ENCODE assay signal across 1 cellular context in genomic region chr13:79485014-79485441, GRCh38.
TF ChIP-seq lines count a peak whose summit lies in the region.

No MANE protein-coding gene starts in this region.

TF ChIP-seq in HepG2, 621 proteins besides CTCF, POLR2A, EP300 and RAD21 (continued from another document and continues in another):
- TF ChIP-seq KDM5A (IDR thresholded peaks at IDR 0.05; ENCODE audit: borderline replicate concordance, low read length) (no peak), TRIM22 (IDR thresholded peaks at IDR 0.05) (no peak), FOXP4 (CRISPR knock-in tag; IDR thresholded peaks at IDR 0.05) (peak; percentile 51; the same call in 1 of the 2 replicates), ASH2L (IDR thresholded peaks at IDR 0.05; ENCODE audit: insufficient read length, low read depth, low read length) (peak; percentile 59), ZNF761 (CRISPR knock-in tag; conservative IDR thresholded peaks at IDR 0.05) (no peak), CEBPG (CRISPR knock-in tag; IDR thresholded peaks at IDR 0.05) (0 out of 2 replicates have a peak, but pooled peaks have one; percentile 10), RFX5 (IDR thresholded peaks at IDR 0.05; ENCODE audit: low read depth, low read length) (no peak), HOMEZ (CRISPR knock-in tag; IDR thresholded peaks at IDR 0.05; ENCODE audit: low read depth) (no peak), RNF2 (conservative IDR thresholded peaks at IDR 0.05; ENCODE audit: low read depth) (no peak), NPAS2 (CRISPR knock-in tag; IDR thresholded peaks at IDR 0.05; ENCODE audit: borderline replicate concordance) (no peak), TEAD3 (CRISPR knock-in tag; optimal IDR thresholded peaks at IDR 0.05; ENCODE audit: borderline replicate concordance) (peak; percentile 70), NFATC3 (CRISPR knock-in tag; IDR thresholded peaks at IDR 0.05) (no peak), MTA3 (CRISPR knock-in tag; IDR thresholded peaks at IDR 0.05) (no peak), GABPB1 (CRISPR knock-in tag; IDR thresholded peaks at IDR 0.05) (no peak), CENPX (CRISPR knock-in tag; IDR thresholded peaks at IDR 0.05) (no peak), UBTF (CRISPR knock-in tag; IDR thresholded peaks at IDR 0.05) (no peak), SNRNP70 (IDR thresholded peaks at IDR 0.05; ENCODE audit: low read depth, low read length) (no peak), ZFP90 (CRISPR knock-in tag; IDR thresholded peaks at IDR 0.05; ENCODE audit: borderline replicate concordance) (no peak), FLYWCH1 (CRISPR knock-in tag; IDR thresholded peaks at IDR 0.05) (no peak), TRIM24 (CRISPR knock-in tag; IDR thresholded peaks at IDR 0.05) (no peak), GATAD2A (CRISPR knock-in tag; IDR thresholded peaks at IDR 0.05) (peak; percentile 44), PAXIP1 (CRISPR knock-in tag; conservative IDR thresholded peaks at IDR 0.05) (peak; percentile 53), ZNF383 (CRISPR knock-in tag; IDR thresholded peaks at IDR 0.05; ENCODE audit: borderline replicate concordance) (no peak), HINFP (CRISPR knock-in tag; IDR thresholded peaks at IDR 0.05; ENCODE audit: low read depth) (no peak), DMAP1 (CRISPR knock-in tag; IDR thresholded peaks at IDR 0.05) (no peak), ZNF143 (CRISPR knock-in tag; IDR thresholded peaks at IDR 0.05) (no peak), ARID2 (CRISPR knock-in tag; IDR thresholded peaks at IDR 0.05; ENCODE audit: borderline replicate concordance) (no peak), ZNF552 (CRISPR knock-in tag; IDR thresholded peaks at IDR 0.05; ENCODE audit: borderline replicate concordance) (no peak), ZNF644 (CRISPR knock-in tag; IDR thresholded peaks at IDR 0.05; ENCODE audit: low read depth) (no peak), ZNF331 (CRISPR knock-in tag; IDR thresholded peaks at IDR 0.05) (0 out of 2 replicates have a peak, but pooled peaks have one; percentile 35), MLX (CRISPR knock-in tag; IDR thresholded peaks at IDR 0.05) (no peak), CHD4 (IDR thresholded peaks at IDR 0.05; ENCODE audit: borderline replicate concordance, low read length) (no peak), ZBTB4 (CRISPR knock-in tag; IDR thresholded peaks at IDR 0.05; ENCODE audit: borderline replicate concordance) (no peak), YEATS2 (CRISPR knock-in tag; IDR thresholded peaks at IDR 0.05; ENCODE audit: borderline replicate concordance) (no peak), RFXANK (CRISPR knock-in tag; IDR thresholded peaks at IDR 0.05) (no peak), CREB1 (IDR thresholded peaks at IDR 0.05) (no peak), CREB1 (CRISPR knock-in tag; IDR thresholded peaks at IDR 0.05) (0 out of 2 replicates have a peak, but pooled peaks have one; percentile 25), ZNF639 (CRISPR knock-in tag; conservative IDR thresholded peaks at IDR 0.05) (no peak)
